11 cellular contexts compared by ENCODE assay signal in the genomic region with DNA sequence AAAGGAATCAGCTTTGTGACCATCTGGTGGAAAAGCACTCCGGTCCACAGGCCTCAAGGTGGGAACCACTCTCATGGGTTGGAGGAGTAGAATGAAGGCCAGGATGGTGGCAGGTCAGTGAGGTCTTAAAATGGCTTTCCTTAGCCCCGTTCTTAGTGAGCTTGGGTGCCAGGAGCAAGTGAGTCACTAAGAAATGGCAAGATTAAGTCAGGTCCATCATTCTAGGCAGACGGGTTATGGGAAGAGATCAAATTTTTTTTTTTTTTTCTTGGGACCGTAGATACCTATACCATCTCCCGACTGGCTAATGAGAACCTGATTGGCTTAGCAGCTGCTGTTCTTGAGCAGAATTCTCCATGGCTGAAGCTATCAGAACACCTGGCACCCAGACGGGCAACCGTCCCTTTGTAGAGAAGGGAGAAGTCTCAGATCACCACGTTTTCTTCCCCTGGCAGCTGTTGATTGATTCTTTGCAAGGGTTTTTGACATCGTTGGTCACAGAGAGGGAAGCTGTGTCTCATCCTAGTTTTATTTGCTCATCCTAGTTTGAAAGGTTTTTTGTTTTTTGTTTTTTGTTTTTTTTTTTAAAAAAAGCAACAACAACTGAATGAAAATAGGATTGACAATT.
DNase-seq lines count a peak whose midpoint lies in the region; ATAC-seq and TF ChIP-seq lines count a peak whose summit lies in the region.
"Had no signal": no experiment of that assay in that cellular context is flagged by ENCODE, and none has a peak within 500 bp of the region (broad histone marks: within the 10 kb centered on the region; RNA-seq: fewer than 3 reads in every experiment).

No MANE protein-coding gene starts in this region.

- H3K27me3 ChIP-seq in OCI-LY1 (ENCODE audit: insufficient read depth, low read length) = no peaks in the 10 kb centered on the region
- H3K27me3 ChIP-seq in hepatocyte = no peaks in the 10 kb centered on the region
- H3K27me3 ChIP-seq in thoracic aorta (replicated peaks; ENCODE audit: insufficient read depth) = no peaks in the 10 kb centered on the region
- H3K27me3 ChIP-seq: brain microvascular endothelial cell had no signal

- no peak for TF ChIP-seq CTCF in OCI-LY1 (IDR thresholded peaks at IDR 0.05; ENCODE audit: low read length)
- TF ChIP-seq CTCF in hepatocyte (IDR thresholded peaks at IDR 0.05; ENCODE audit: poor library complexity) = no peak
- no peak for TF ChIP-seq CTCF in thoracic aorta (IDR thresholded peaks at IDR 0.05)

- H3K27ac ChIP-seq in OCI-LY1 (ENCODE audit: low read depth, low read length, poor library complexity, severe bottlenecking) (peak overlapping the region; percentile 99), hepatocyte (peak overlapping the region; percentile 72), thoracic aorta (peak overlapping the region; percentile 96 to 98)

- DNase-seq in DMS79 treated with DMSO at 0.1 percent for 48 hours (lab: John Stamatoyannopoulos, UW) (peak; percentile 62), DMS79 (lab: John Stamatoyannopoulos, UW) (no peak), hepatocyte (ENCODE audit: low spot score) (no peak), thoracic aorta (ENCODE audit: low spot score) (no peak), hypothalamus (lab: John Stamatoyannopoulos, UW) (no peak), RKO (ENCODE audit: low spot score) (no peak), COLO668 (lab: John Stamatoyannopoulos, UW; ENCODE audit: unreplicated experiment) (no peak)
- DNase-seq: activated T-cell treated with anti-CD3 and anti-CD28 coated beads for 4 hours had no signal

- no peaks in the 10 kb centered on the region for H3K79me2 ChIP-seq in OCI-LY1 (ENCODE audit: insufficient read depth, low read length)
- peaks cover 17% of the 10 kb centered on the region for H3K79me2 ChIP-seq in hepatocyte

- H3K9me3 ChIP-seq in OCI-LY1 (ENCODE audit: low read length) = no peaks in the 10 kb centered on the region
- H3K9me3 ChIP-seq in hepatocyte (ENCODE audit: low read depth) = no peaks in the 10 kb centered on the region
- H3K9me3 ChIP-seq in thoracic aorta = no peaks in the 10 kb centered on the region

- peaks cover 9% of the 10 kb centered on the region; the same call in 1 of the 2 replicates for H3K36me3 ChIP-seq in OCI-LY1 (ENCODE audit: insufficient read depth, low read length)
- H3K36me3 ChIP-seq in hepatocyte (replicated peaks; ENCODE audit: insufficient read depth, low read depth) = no peaks in the 10 kb centered on the region
- H3K36me3 ChIP-seq in thoracic aorta = no peaks in the 10 kb centered on the region
- H3K36me3 ChIP-seq: brain microvascular endothelial cell had no signal

- peak overlapping the region; percentile 64; the same call in 1 of the 2 replicates for H3K9ac ChIP-seq in OCI-LY1 (ENCODE audit: low read length)

- WGBS in hepatocyte (ENCODE audit: low lambda C conversion rate, missing lambda C conversion rate) = 74% methylated on average over 9 of the region's 9 CpGs

- ATAC-seq in thoracic aorta (ENCODE audit: insufficient number of reproducible peaks, low FRiP score, low read depth) = no peak
- ATAC-seq: stimulated activated memory B cell treated with anti-CD40 and anti-IgM and Interleukin-4, amounts not matched to agents 10 μg/mL and 1 μg/mL and 100 μg/mL, for 72 hours had no signal

- no peak overlapping the region for H3K4me3 ChIP-seq in OCI-LY1 (ENCODE audit: low read depth, low read length, poor library complexity, severe bottlenecking)
- H3K4me3 ChIP-seq in hepatocyte = no peak overlapping the region
- H3K4me3 ChIP-seq in thoracic aorta = peak overlapping the region; percentile 25

- no peaks in the 10 kb centered on the region for H3F3A ChIP-seq in OCI-LY1 (ENCODE audit: insufficient read depth, low read length)

- H3K4me2 ChIP-seq in OCI-LY1 (ENCODE audit: low read length) = peak overlapping the region; percentile 24
- no peak overlapping the region for H3K4me2 ChIP-seq in hepatocyte

- peaks cover 100% of the 10 kb centered on the region for H3K4me1 ChIP-seq in OCI-LY1 (ENCODE audit: insufficient read depth, low read length, severe bottlenecking)
- H3K4me1 ChIP-seq in hepatocyte (ENCODE audit: insufficient read depth) = peaks cover 47% of the 10 kb centered on the region
- H3K4me1 ChIP-seq in thoracic aorta (ENCODE audit: control insufficient read depth in 1 of 2, low read depth in 2 of 2) = peaks cover 55 to 93% of the 10 kb centered on the region in 2 donors

- H3K9me2 ChIP-seq in OCI-LY1 (ENCODE audit: low read depth, low read length) (no peaks in the 10 kb centered on the region), hepatocyte (replicated peaks; ENCODE audit: insufficient read depth) (no peaks in the 10 kb centered on the region)

- H4K20me1 ChIP-seq in OCI-LY1 (ENCODE audit: insufficient read depth, low read length) = no peaks in the 10 kb centered on the region
- no peaks in the 10 kb centered on the region for H4K20me1 ChIP-seq in hepatocyte (ENCODE audit: insufficient read depth, poor library complexity, severe bottlenecking)

- H2AFZ ChIP-seq in OCI-LY1 (ENCODE audit: low read length) = no peak overlapping the region
- no peak overlapping the region for H2AFZ ChIP-seq in hepatocyte
